ENCODE assay signal across 8 cellular contexts in the genomic region with DNA sequence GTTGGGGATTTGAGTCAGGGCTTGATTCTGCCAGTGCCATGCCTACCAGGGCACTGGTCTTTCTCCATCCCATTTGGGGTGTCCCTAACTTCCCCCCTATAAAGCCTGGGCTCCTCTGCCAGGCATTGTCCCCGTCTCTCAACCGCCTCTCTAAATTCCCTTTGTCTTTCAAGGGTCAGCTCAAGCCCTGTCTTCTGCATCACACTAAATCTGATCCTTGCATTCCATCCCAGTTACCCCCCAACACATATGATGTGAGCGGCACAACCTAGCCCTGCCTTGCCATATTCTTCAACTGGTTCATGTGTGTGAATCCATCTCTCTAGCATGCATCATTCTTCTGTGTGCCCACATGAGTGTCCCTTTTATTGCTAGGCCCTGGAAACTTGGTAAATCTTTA.
"Had no signal": no experiment of that assay in that cellular context is flagged by ENCODE, and none has a peak within 500 bp of the region (broad histone marks: within the 10 kb centered on the region; RNA-seq: fewer than 3 reads in every experiment).

No MANE protein-coding gene starts in this region.

- H3K27ac Mint-ChIP-seq: GM23338, H9, HFFc6 had no signal

- H3K4me3 Mint-ChIP-seq: GM23338, H9, HFFc6 had no signal

- H3K36me3 ChIP-seq: HAP-1 had no signal

- H3K9me3 ChIP-seq: HAP-1 had no signal

- H3K4me3 ChIP-seq: GM23248, GM23338, HAP-1 had no signal

- H3K27ac ChIP-seq: GM23248 had no signal

- DNase-seq: GM23248, GOT3, H7, H9, HCEC 1CT, HFFc6 had no signal

- H3K4me1 ChIP-seq: HAP-1 had no signal

- H3K9me3 Mint-ChIP-seq: GM23338, H9 had no signal
